ENCODE assay signal across 11 cellular contexts in genomic region chr22:35766654-35767580, GRCh38. TPM values are rescaled to one million over a fixed set of nuclear protein-coding genes. Genes with fewer than 3 reads are reported as not detected.
DNase-seq lines count a peak whose midpoint lies in the region; ATAC-seq and TF ChIP-seq lines count a peak whose summit lies in the region.
"Had no signal": no experiment of that assay in that cellular context is flagged by ENCODE, and none has a peak within 500 bp of the region (broad histone marks: within the 10 kb centered on the region; RNA-seq: fewer than 3 reads in every experiment).

No MANE protein-coding gene starts in this region.

- no peak overlapping the region for H2AFZ ChIP-seq in OCI-LY1 (ENCODE audit: low read length)

- no peaks in the 10 kb centered on the region for H3K79me2 ChIP-seq in OCI-LY1 (ENCODE audit: insufficient read depth, low read length)

- H3K9me3 ChIP-seq in OCI-LY1 (ENCODE audit: low read length): no peaks in the 10 kb centered on the region

- ATAC-seq in HG02759 (IDR thresholded peaks at IDR 0.05; ENCODE audit: unreplicated experiment): no peak

- in situ Hi-C loops in GM13976 (cut with MboI; ENCODE audit: low sequenced_read_pairs, unreplicated experiment): no loop called here

- peaks cover 41% of the 10 kb centered on the region for H3K36me3 ChIP-seq in OCI-LY1 (ENCODE audit: insufficient read depth, low read length)

- no peak overlapping the region for H3K4me2 ChIP-seq in OCI-LY1 (ENCODE audit: low read length)

- no peak overlapping the region for H3K9ac ChIP-seq in OCI-LY1 (ENCODE audit: low read length)

- peak overlapping the region; percentile 16 for H3K27ac ChIP-seq in OCI-LY1 (ENCODE audit: low read depth, low read length, poor library complexity, severe bottlenecking)
- H3K27ac ChIP-seq: brain microvascular endothelial cell had no signal

- peaks cover 31% of the 10 kb centered on the region for H3K4me1 ChIP-seq in OCI-LY1 (ENCODE audit: insufficient read depth, low read length, severe bottlenecking)

- no peaks in the 10 kb centered on the region for H3K27me3 ChIP-seq in OCI-LY1 (ENCODE audit: insufficient read depth, low read length)
- H3K27me3 ChIP-seq: brain microvascular endothelial cell had no signal

- no peaks in the 10 kb centered on the region for H4K20me1 ChIP-seq in OCI-LY1 (ENCODE audit: insufficient read depth, low read length)

- H3K4me3 ChIP-seq in OCI-LY1 (ENCODE audit: low read depth, low read length, poor library complexity, severe bottlenecking) (no peak overlapping the region), fibroblast of mammary gland (ENCODE audit: control insufficient read depth, low read depth, low read length) (no peak overlapping the region)

- TF ChIP-seq CTCF in OCI-LY1 (IDR thresholded peaks at IDR 0.05; ENCODE audit: low read length) (no peak), fibroblast of mammary gland (conservative IDR thresholded peaks at IDR 0.05; ENCODE audit: control insufficient read depth, insufficient read depth, low read depth, low read length) (no peak), GM13976 (IDR thresholded peaks at IDR 0.05; ENCODE audit: borderline replicate concordance, control extremely low read depth, extremely low read depth, insufficient read depth, missing control alignments) (no peak)

- DNase-seq in AG08395 (ENCODE audit: low spot score): peak; percentile 12
- DNase-seq in fibroblast of mammary gland (ENCODE audit: low read depth): peak; percentile 59
- peak; percentile 90 for DNase-seq in myocyte (ENCODE audit: low read depth)
- no peak for DNase-seq in islet precursor cell
- DNase-seq in GM13976 (ENCODE audit: low spot score): no peak
- DNase-seq in SW480 (ENCODE audit: low spot score): no peak
- DNase-seq: brain microvascular endothelial cell, SIG-M5 had no signal

- H3F3A ChIP-seq in OCI-LY1 (ENCODE audit: insufficient read depth, low read length): no peaks in the 10 kb centered on the region

- no peaks in the 10 kb centered on the region for H3K9me2 ChIP-seq in OCI-LY1 (ENCODE audit: low read depth, low read length)

RNA-seq across cellular contexts. Expression of gene APOL5, which starts 49.2 kb away (rescaled TPM):
- 1.1 and 1.6 TPM in 2 replicates for total RNA-seq in myocyte
- 1.7 TPM for polyA plus RNA-seq in myocyte (2012)
- polyA plus RNA-seq: IgD-negative memory B cell had no signal

Comparison
In these comparisons a context has a peak if more than half of its experiments do, and no peak if none do; other contexts are left out.
1. DNase-seq: peak in AG08395 (single experiment), fibroblast of mammary gland (single experiment) and myocyte (single experiment); none in islet precursor cell (single experiment), GM13976 (single experiment) and SW480 (single experiment).